ENCODE assay signal across 25 cellular contexts in genomic region chr1:192260076-192260475, GRCh38. TPM values are rescaled to one million over a fixed set of nuclear protein-coding genes. Genes with fewer than 3 reads are reported as not detected.
"Had no signal": no experiment of that assay in that cellular context is flagged by ENCODE, and none has a peak within 500 bp of the region (broad histone marks: within the 10 kb centered on the region; RNA-seq: fewer than 3 reads in every experiment).

No MANE protein-coding gene starts in this region.

- H3K27me3 ChIP-seq: ascending aorta, cardiac muscle cell, gastrocnemius medialis, left lung, sigmoid colon had no signal

- ATAC-seq: activated T-cell treated with anti-CD3 and anti-CD28 coated beads, Interleukin-2, amount 50 U/mL, for 72 hours; gastrocnemius medialis; left lung; stimulated activated memory B cell treated with anti-CD40 and anti-IgM and Interleukin-4, amounts not matched to agents 10 μg/mL and 1 μg/mL and 100 μg/mL, for 72 hours had no signal

- H3K27me3 Mint-ChIP-seq: stimulated activated memory B cell treated with anti-CD40 and anti-IgM and Interleukin-4, amounts not matched to agents 10 μg/mL and 1 μg/mL and 100 μg/mL, for 72 hours had no signal

- H3K4me1 ChIP-seq: ascending aorta, gastrocnemius medialis, left lung had no signal

- H3K4me1 Mint-ChIP-seq: mesothelial cell of epicardium; stimulated activated memory B cell treated with anti-CD40 and anti-IgM and Interleukin-4, amounts not matched to agents 10 μg/mL and 1 μg/mL and 100 μg/mL, for 72 hours had no signal

- H3K4me3 ChIP-seq: ascending aorta, cardiac muscle cell, gastrocnemius medialis, left lung, sigmoid colon, thoracic aorta had no signal

- H3K27ac Mint-ChIP-seq: activated T-cell treated with anti-CD3 and anti-CD28 coated beads, Interleukin-2, amount 50 U/mL, for 72 hours; mesothelial cell of epicardium; nephron; stimulated activated memory B cell treated with anti-CD40 and anti-IgM and Interleukin-4, amounts not matched to agents 10 μg/mL and 1 μg/mL and 100 μg/mL, for 72 hours had no signal

- H3K4me3 Mint-ChIP-seq: activated T-cell treated with anti-CD3 and anti-CD28 coated beads, Interleukin-2, amount 50 U/mL, for 72 hours; mesothelial cell of epicardium; nephron; stimulated activated memory B cell treated with anti-CD40 and anti-IgM and Interleukin-4, amounts not matched to agents 10 μg/mL and 1 μg/mL and 100 μg/mL, for 72 hours had no signal

- H3K9me3 Mint-ChIP-seq: nephron; stimulated activated memory B cell treated with anti-CD40 and anti-IgM and Interleukin-4, amounts not matched to agents 10 μg/mL and 1 μg/mL and 100 μg/mL, for 72 hours had no signal

- H3K27ac ChIP-seq: ascending aorta, cardiac muscle cell, gastrocnemius medialis, left lung, sigmoid colon, thoracic aorta had no signal

- H3K9me3 ChIP-seq: ascending aorta, gastrocnemius medialis, left lung, sigmoid colon, thoracic aorta had no signal

- DNase-seq: activated CD4-positive, alpha-beta T cell treated with anti-CD3 and anti-CD28 coated beads, Interleukin-2, amount 50 U/mL, for 4 hours; activated effector memory CD4-positive, alpha-beta T cell treated with anti-CD3 and anti-CD28 coated beads, Interleukin-2, amount 50 U/mL, for 16 hours; activated naive CD4-positive, alpha-beta T cell treated with anti-CD3 and anti-CD28 coated beads, Interleukin-2, amount 50 U/mL, for 16 hours; activated T-cell treated with anti-CD3 and anti-CD28 coated beads, Interleukin-2, amount 50 U/mL, for 72 hours; gastrocnemius medialis; head of caudate nucleus; left lung; sigmoid colon; stimulated activated CD4-positive, alpha-beta T cell treated with anti-CD3 and anti-CD28 coated beads, Interleukin-4, amount 100 ng/mL, for 4 hours; T-helper 1 cell; T1000 had no signal

- H3K36me3 Mint-ChIP-seq: mesothelial cell of epicardium; stimulated activated memory B cell treated with anti-CD40 and anti-IgM and Interleukin-4, amounts not matched to agents 10 μg/mL and 1 μg/mL and 100 μg/mL, for 72 hours had no signal

- H3K36me3 ChIP-seq: ascending aorta, cardiac muscle cell, gastrocnemius medialis, left lung, sigmoid colon, thoracic aorta had no signal

RNA-seq across cellular contexts. Expression of gene RGS21, which starts 56.7 kb away (rescaled TPM):
- total RNA-seq: activated CD8-positive, alpha-beta memory T cell treated with anti-CD3 and anti-CD28 coated beads for 36 hours; activated T-cell treated with anti-CD3 and anti-CD28 coated beads, Interleukin-2, amount 50 U/mL, for 72 hours; ascending aorta; cardiac muscle cell; chondrocyte; dermis microvascular lymphatic vessel endothelial cell; epithelial cell of proximal tubule; gastrocnemius medialis; kidney epithelial cell; left lung; lung microvascular endothelial cell; mesothelial cell of epicardium; renal cortical epithelial cell; sigmoid colon; thoracic aorta; ureter had no signal
